In genomic region chr5:69265931-69266330, GRCh38 we compare ENCODE assay signal across 1 cellular context.
TF ChIP-seq lines count a peak whose summit lies in the region.

No MANE protein-coding gene starts in this region.

TF ChIP-seq in SK-N-SH, 30 proteins besides CTCF, POLR2A, EP300 and RAD21 (continued from another document):
- TF ChIP-seq USF1 (IDR thresholded peaks at IDR 0.05; ENCODE audit: borderline replicate concordance, low read depth) (no peak), TCF12 (IDR thresholded peaks at IDR 0.05) (no peak), TAF1 (IDR thresholded peaks at IDR 0.05; ENCODE audit: borderline replicate concordance, low read depth, low read length) (no peak), TEAD4 (IDR thresholded peaks at IDR 0.05; ENCODE audit: borderline replicate concordance, insufficient read depth) (no peak), MAX (IDR thresholded peaks at IDR 0.05; ENCODE audit: low read depth) (no peak), FOXM1 (IDR thresholded peaks at IDR 0.05; ENCODE audit: low read depth) (no peak), RFX5 (IDR thresholded peaks at IDR 0.05; ENCODE audit: low read length) (no peak), USF2 (IDR thresholded peaks at IDR 0.05; ENCODE audit: borderline replicate concordance, low read depth, low read length) (no peak), GATA2 (CRISPR knock-in tag; IDR thresholded peaks at IDR 0.05) (no peak), CHD2 (IDR thresholded peaks at IDR 0.05; ENCODE audit: low read length, partially characterized antibody) (no peak)
